9 cellular contexts compared by ENCODE assay signal in the genomic region with DNA sequence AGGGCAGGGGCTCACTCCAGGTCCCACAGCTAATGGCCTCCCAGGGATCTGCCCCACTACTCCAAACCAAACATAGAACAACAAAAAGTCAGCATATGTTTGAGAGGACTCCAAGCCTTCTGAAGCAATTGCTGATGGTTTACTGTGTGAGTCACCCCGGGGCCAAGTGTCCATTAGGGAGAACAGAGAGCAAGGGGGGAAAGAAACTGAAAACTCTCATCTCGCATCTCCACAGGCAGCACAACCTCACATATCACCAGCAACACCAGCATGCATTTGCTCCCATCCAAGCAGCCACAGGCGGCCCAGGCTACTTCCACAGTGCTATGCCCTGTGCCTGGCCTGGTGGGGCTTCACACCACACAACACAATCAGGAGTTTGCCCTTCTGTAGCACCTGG. TPM values are rescaled to one million over a fixed set of nuclear protein-coding genes. Genes with fewer than 3 reads are reported as not detected.
DNase-seq lines count a peak whose midpoint lies in the region; ATAC-seq and TF ChIP-seq lines count a peak whose summit lies in the region.
"Had no signal": no experiment of that assay in that cellular context is flagged by ENCODE, and none has a peak within 500 bp of the region (broad histone marks: within the 10 kb centered on the region; RNA-seq: fewer than 3 reads in every experiment).

No MANE protein-coding gene starts in this region.

- H3K9me3 ChIP-seq in adrenal gland (replicated peaks in 1 of 3), result no peaks in the 10 kb centered on the region
- no peaks in the 10 kb centered on the region for H3K9me3 ChIP-seq in right atrium auricular region
- H3K9me3 ChIP-seq in MM.1S (replicated peaks; ENCODE audit: insufficient read depth, low read length), result no peaks in the 10 kb centered on the region

- H3K79me2 ChIP-seq in GM23338 (replicated peaks; ENCODE audit: insufficient read depth), result no peaks in the 10 kb centered on the region
- H3K79me2 ChIP-seq in MM.1S (ENCODE audit: low read length), result no peaks in the 10 kb centered on the region

- H3K9me3 Mint-ChIP-seq in GM23338 (peaks cover 3% of the 10 kb centered on the region; the same call in 1 of the 3 replicates), HFFc6 (peaks cover 32% of the 10 kb centered on the region)
- H3K9me3 Mint-ChIP-seq: activated CD4-positive, alpha-beta T cell treated with anti-CD3 and anti-CD28 coated beads, Interleukin-2, amount 10 ng/mL, durations not matched to agents 24 days and 14 days had no signal

- H3K27ac Mint-ChIP-seq in GM23338, result peak overlapping the region; percentile 10; the same call in 1 of the 2 replicates
- no peak overlapping the region for H3K27ac Mint-ChIP-seq in HFFc6
- H3K27ac Mint-ChIP-seq: activated CD4-positive, alpha-beta T cell treated with anti-CD3 and anti-CD28 coated beads, Interleukin-2, amount 10 ng/mL, durations not matched to agents 24 days and 14 days had no signal

- DNase-seq in GM23338 (ENCODE audit: low spot score) (no peak), adrenal gland (peak in 5 of 7 donors; percentile 60 to 69 (median 65)), right atrium auricular region (ENCODE audit: low spot score) (peak; percentile 75), skeletal muscle cell (ENCODE audit: low read depth) (peak; percentile 32), MM.1S (no peak), HFFc6 (no peak), NCI-H2227 (lab: John Stamatoyannopoulos, UW; ENCODE audit: unreplicated experiment) (no peak)
- DNase-seq: activated CD4-positive, alpha-beta T cell treated with anti-CD3 and anti-CD28 coated beads, Interleukin-2, amount 10 ng/mL, durations not matched to agents 24 days and 14 days had no signal

- no peaks in the 10 kb centered on the region; the same call in 1 of the 2 replicates for H3K9me2 ChIP-seq in GM23338 (ENCODE audit: insufficient read depth)
- no peaks in the 10 kb centered on the region for H3K9me2 ChIP-seq in MM.1S (replicated peaks; ENCODE audit: insufficient read depth, low read length)

- H3K4me3 Mint-ChIP-seq in GM23338, result no peak overlapping the region
- no peak overlapping the region for H3K4me3 Mint-ChIP-seq in HFFc6
- H3K4me3 Mint-ChIP-seq: activated CD4-positive, alpha-beta T cell treated with anti-CD3 and anti-CD28 coated beads, Interleukin-2, amount 10 ng/mL, durations not matched to agents 24 days and 14 days had no signal

- H3K4me1 Mint-ChIP-seq in GM23338 (peaks cover 38% of the 10 kb centered on the region), HFFc6 (ENCODE audit: low read depth) (no peaks in the 10 kb centered on the region)

- H3K27me3 ChIP-seq in GM23338 (ENCODE audit: insufficient read depth) (no peaks in the 10 kb centered on the region), adrenal gland (no peaks in the 10 kb centered on the region), right atrium auricular region (no peaks in the 10 kb centered on the region), MM.1S (replicated peaks; ENCODE audit: insufficient read depth, low read length) (no peaks in the 10 kb centered on the region)

- H2AFZ ChIP-seq in GM23338 (no peak overlapping the region), MM.1S (ENCODE audit: low read length) (no peak overlapping the region)

- H4K20me1 ChIP-seq in GM23338 (replicated peaks; ENCODE audit: insufficient read depth) (no peaks in the 10 kb centered on the region), MM.1S (ENCODE audit: insufficient read depth, low read length) (no peaks in the 10 kb centered on the region)

- 59 to 81% (median 70%) methylated on average over 3 of the region's 3 CpGs for WGBS in adrenal gland, 4 donors

- no peak overlapping the region for H3K9ac ChIP-seq in MM.1S (ENCODE audit: low read length)

- intact Hi-C loops in adrenal gland (cut with DNase I), result no loop called here

- no peaks in the 10 kb centered on the region for H3K27me3 Mint-ChIP-seq in GM23338 (ENCODE audit: insufficient read depth, low read depth, poor library complexity)
- peaks cover 1% of the 10 kb centered on the region; the same call in 1 of the 2 replicates for H3K27me3 Mint-ChIP-seq in HFFc6 (ENCODE audit: insufficient read depth)
- H3K27me3 Mint-ChIP-seq: activated CD4-positive, alpha-beta T cell treated with anti-CD3 and anti-CD28 coated beads, Interleukin-2, amount 10 ng/mL, durations not matched to agents 24 days and 14 days had no signal

- H3K4me2 ChIP-seq in GM23338 (no peak overlapping the region), MM.1S (ENCODE audit: low read depth, low read length) (no peak overlapping the region)

- H3K27ac ChIP-seq in GM23338 (ENCODE audit: low read depth) (no peak overlapping the region), adrenal gland (peak overlapping the region in 4 of 5 donors; percentile 58 to 85 (median 65)), right atrium auricular region (peak overlapping the region; percentile 38 to 70), MM.1S (ENCODE audit: low read length) (no peak overlapping the region)

- H3K4me1 ChIP-seq in GM23338 (ENCODE audit: insufficient read depth) (peaks cover 16% of the 10 kb centered on the region), adrenal gland (replicated peaks in 1 of 2) (peaks cover 45 to 75% of the 10 kb centered on the region in 2 donors), right atrium auricular region (peaks cover 0 to 35% of the 10 kb centered on the region in 2 donors), MM.1S (ENCODE audit: low read length) (0 out of 2 replicates have a peak, but pooled peaks cover 3% of the 10 kb centered on the region)

- H3F3A ChIP-seq in GM23338 (replicated peaks; ENCODE audit: low read depth) (no peaks in the 10 kb centered on the region), MM.1S (ENCODE audit: insufficient read depth, low read length) (no peaks in the 10 kb centered on the region)

- H3K4me3 ChIP-seq in GM23338, result no peak overlapping the region
- H3K4me3 ChIP-seq in adrenal gland, result no peak overlapping the region
- no peak overlapping the region for H3K4me3 ChIP-seq in right atrium auricular region
- H3K4me3 ChIP-seq in skeletal muscle cell (ENCODE audit: low read depth, low read length), result no peak overlapping the region
- H3K4me3 ChIP-seq in MM.1S (ENCODE audit: low read length), result no peak overlapping the region

- ATAC-seq in GM23338, result no peak
- no peak for ATAC-seq in GM18909 (IDR thresholded peaks at IDR 0.05; ENCODE audit: poor library complexity, unreplicated experiment)

- H3K36me3 Mint-ChIP-seq in GM23338 (ENCODE audit: low read depth) (no peaks in the 10 kb centered on the region), HFFc6 (ENCODE audit: low read depth) (no peaks in the 10 kb centered on the region)

- TF ChIP-seq CTCF in GM23338 (conservative IDR thresholded peaks at IDR 0.05; ENCODE audit: low read depth in 2 of 2), result no peak
- no peak for TF ChIP-seq CTCF in adrenal gland (IDR thresholded peaks at IDR 0.05)
- TF ChIP-seq CTCF in right atrium auricular region (IDR thresholded peaks at IDR 0.05), result no peak
- no peak for TF ChIP-seq CTCF in MM.1S (IDR thresholded peaks at IDR 0.05; ENCODE audit: low read length)
- no peak for TF ChIP-seq CTCF in HFFc6 (IDR thresholded peaks at IDR 0.05)

- H3K36me3 ChIP-seq in GM23338 (ENCODE audit: insufficient read depth) (no peaks in the 10 kb centered on the region), adrenal gland (replicated peaks in 1 of 2) (peaks cover 0 to 6% of the 10 kb centered on the region in 2 donors), right atrium auricular region (peaks cover 4% of the 10 kb centered on the region), MM.1S (replicated peaks; ENCODE audit: insufficient read depth, low read length) (no peaks in the 10 kb centered on the region)

- no peak for TF ChIP-seq POLR2A in adrenal gland (IDR thresholded peaks at IDR 0.05)

TF ChIP-seq in GM23338, 12 proteins besides CTCF, POLR2A, EP300 and RAD21 (continues in another document):
- TF ChIP-seq STAT1 (IDR thresholded peaks at IDR 0.05; ENCODE audit: unreplicated experiment) (no peak), ZNF331 (CRISPR knock-in tag; IDR thresholded peaks at IDR 0.05; ENCODE audit: low read depth) (no peak), EZH2phosphoT487 (IDR thresholded peaks at IDR 0.05; ENCODE audit: unreplicated experiment) (no peak), POLR2AphosphoS5 (IDR thresholded peaks at IDR 0.05; ENCODE audit: low read depth) (no peak), ZNF114 (CRISPR knock-in tag; IDR thresholded peaks at IDR 0.05) (no peak), CREB1 (CRISPR knock-in tag; IDR thresholded peaks at IDR 0.05; ENCODE audit: low read depth) (no peak)
- TF ChIP-seq, protein P1, sequence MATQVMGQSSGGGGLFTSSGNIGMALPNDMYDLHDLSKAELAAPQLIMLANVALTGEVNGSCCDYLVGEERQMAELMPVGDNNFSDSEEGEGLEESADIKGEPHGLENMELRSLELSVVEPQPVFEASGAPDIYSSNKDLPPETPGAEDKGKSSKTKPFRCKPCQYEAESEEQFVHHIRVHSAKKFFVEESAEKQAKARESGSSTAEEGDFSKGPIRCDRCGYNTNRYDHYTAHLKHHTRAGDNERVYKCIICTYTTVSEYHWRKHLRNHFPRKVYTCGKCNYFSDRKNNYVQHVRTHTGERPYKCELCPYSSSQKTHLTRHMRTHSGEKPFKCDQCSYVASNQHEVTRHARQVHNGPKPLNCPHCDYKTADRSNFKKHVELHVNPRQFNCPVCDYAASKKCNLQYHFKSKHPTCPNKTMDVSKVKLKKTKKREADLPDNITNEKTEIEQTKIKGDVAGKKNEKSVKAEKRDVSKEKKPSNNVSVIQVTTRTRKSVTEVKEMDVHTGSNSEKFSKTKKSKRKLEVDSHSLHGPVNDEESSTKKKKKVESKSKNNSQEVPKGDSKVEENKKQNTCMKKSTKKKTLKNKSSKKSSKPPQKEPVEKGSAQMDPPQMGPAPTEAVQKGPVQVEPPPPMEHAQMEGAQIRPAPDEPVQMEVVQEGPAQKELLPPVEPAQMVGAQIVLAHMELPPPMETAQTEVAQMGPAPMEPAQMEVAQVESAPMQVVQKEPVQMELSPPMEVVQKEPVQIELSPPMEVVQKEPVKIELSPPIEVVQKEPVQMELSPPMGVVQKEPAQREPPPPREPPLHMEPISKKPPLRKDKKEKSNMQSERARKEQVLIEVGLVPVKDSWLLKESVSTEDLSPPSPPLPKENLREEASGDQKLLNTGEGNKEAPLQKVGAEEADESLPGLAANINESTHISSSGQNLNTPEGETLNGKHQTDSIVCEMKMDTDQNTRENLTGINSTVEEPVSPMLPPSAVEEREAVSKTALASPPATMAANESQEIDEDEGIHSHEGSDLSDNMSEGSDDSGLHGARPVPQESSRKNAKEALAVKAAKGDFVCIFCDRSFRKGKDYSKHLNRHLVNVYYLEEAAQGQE (IDR thresholded peaks at IDR 0.05; ENCODE audit: unreplicated experiment), result no peak

RNA-seq across cellular contexts. Expression of a gene that starts 39.1 kb away (rescaled TPM):
- 3.9 and 5.3 TPM in 2 replicates for total RNA-seq in GM23338 (2014; rRNA removed; shearing (Covaris generic))
- polyA plus RNA-seq in GM23338 (2016; fragmentation: Nextera tagmentation; extraction: Ambion mirVana) (1.7 and 3.0 TPM in 2 replicates), adrenal gland (10 to 100 TPM in 1 of 3 donors, 1 to 10 TPM in 2; 2.4 to 12.4 (median 5.7) TPM)
- total RNA-seq in adrenal gland (10 to 100 TPM; 14.7 to 31.0 (median 20.1) TPM), right atrium auricular region (1 to 10 TPM; 1.7 to 2.8 TPM)
- total RNA-seq in HFFc6 (2021; fragmentation: NEBNext Ultra II Directional; extraction: Animal tissue kit (Norgen Biotek cat#: 25700)), result not detected

Comparison
In these comparisons a context has a peak if more than half of its experiments do, and no peak if none do; other contexts are left out.
1. DNase-seq: peak in adrenal gland (5 of 7), right atrium auricular region (single experiment) and skeletal muscle cell (single experiment); none in GM23338 (single experiment), MM.1S (single experiment), HFFc6 (single experiment) and NCI-H2227 (single experiment).
2. H3K27ac ChIP-seq: peak in adrenal gland (4 of 5) and right atrium auricular region (2 of 2); none in GM23338 (single experiment) and MM.1S (single experiment).